Comparison of ENCODE assay signal across 1 cellular context in the genomic region with DNA sequence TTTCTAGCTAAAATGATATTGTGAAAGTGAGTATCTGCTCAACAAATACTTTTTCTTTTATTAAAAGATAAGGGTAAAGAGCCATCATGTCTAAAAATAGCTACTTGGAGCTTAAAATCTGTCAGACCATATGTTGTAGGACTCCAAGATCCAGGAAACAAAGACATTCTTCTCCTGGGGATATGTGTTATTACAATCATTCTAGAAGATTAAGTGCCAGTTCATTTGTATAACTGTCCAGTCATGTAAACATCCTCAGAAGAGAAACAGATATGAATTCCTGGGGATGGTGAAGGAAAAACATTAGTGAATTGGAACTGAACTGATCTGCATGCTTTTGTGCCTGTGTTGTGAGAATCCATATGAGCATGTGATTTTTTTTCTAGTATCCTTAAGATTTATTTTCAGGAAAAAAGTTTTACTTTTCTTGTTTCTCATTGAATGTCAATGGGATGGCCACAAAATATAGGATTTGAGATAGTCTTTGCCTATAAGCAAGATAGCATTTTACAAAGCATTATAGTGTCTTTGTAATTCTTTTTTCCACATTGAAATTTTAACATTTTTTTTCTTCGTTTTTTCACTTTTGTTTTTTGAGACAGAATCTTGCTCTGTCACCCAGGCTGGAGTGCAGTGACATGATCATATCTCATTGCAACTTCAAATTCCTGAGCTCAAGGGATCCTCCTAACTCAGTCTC.
TF ChIP-seq lines count a peak whose summit lies in the region.

No MANE protein-coding gene starts in this region.

TF ChIP-seq in K562, 482 proteins besides CTCF, POLR2A, EP300 and RAD21 (continues in another document):
- TF ChIP-seq, protein P1, sequence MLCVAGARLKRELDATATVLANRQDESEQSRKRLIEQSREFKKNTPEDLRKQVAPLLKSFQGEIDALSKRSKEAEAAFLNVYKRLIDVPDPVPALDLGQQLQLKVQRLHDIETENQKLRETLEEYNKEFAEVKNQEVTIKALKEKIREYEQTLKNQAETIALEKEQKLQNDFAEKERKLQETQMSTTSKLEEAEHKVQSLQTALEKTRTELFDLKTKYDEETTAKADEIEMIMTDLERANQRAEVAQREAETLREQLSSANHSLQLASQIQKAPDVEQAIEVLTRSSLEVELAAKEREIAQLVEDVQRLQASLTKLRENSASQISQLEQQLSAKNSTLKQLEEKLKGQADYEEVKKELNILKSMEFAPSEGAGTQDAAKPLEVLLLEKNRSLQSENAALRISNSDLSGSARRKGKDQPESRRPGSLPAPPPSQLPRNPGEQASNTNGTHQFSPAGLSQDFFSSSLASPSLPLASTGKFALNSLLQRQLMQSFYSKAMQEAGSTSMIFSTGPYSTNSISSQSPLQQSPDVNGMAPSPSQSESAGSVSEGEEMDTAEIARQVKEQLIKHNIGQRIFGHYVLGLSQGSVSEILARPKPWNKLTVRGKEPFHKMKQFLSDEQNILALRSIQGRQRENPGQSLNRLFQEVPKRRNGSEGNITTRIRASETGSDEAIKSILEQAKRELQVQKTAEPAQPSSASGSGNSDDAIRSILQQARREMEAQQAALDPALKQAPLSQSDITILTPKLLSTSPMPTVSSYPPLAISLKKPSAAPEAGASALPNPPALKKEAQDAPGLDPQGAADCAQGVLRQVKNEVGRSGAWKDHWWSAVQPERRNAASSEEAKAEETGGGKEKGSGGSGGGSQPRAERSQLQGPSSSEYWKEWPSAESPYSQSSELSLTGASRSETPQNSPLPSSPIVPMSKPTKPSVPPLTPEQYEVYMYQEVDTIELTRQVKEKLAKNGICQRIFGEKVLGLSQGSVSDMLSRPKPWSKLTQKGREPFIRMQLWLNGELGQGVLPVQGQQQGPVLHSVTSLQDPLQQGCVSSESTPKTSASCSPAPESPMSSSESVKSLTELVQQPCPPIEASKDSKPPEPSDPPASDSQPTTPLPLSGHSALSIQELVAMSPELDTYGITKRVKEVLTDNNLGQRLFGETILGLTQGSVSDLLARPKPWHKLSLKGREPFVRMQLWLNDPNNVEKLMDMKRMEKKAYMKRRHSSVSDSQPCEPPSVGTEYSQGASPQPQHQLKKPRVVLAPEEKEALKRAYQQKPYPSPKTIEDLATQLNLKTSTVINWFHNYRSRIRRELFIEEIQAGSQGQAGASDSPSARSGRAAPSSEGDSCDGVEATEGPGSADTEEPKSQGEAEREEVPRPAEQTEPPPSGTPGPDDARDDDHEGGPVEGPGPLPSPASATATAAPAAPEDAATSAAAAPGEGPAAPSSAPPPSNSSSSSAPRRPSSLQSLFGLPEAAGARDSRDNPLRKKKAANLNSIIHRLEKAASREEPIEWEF (CRISPR knock-in tag; IDR thresholded peaks at IDR 0.05): no peak
- TF ChIP-seq RAD51 (IDR thresholded peaks at IDR 0.05; ENCODE audit: borderline replicate concordance, low read depth) (peak; percentile 22; the same call in 1 of the 2 replicates), FOXP1 (CRISPR knock-in tag; IDR thresholded peaks at IDR 0.05) (no peak), MYC (IDR thresholded peaks at IDR 0.05; ENCODE audit: low read depth, low read length) (0 out of 2 replicates have a peak, but pooled peaks have one; percentile 27), MYC (CRISPR knock-in tag; IDR thresholded peaks at IDR 0.05; ENCODE audit: borderline replicate concordance, low read depth) (no peak), TCFL5 (CRISPR knock-in tag; conservative IDR thresholded peaks at IDR 0.05) (no peak), HNRNPK (IDR thresholded peaks at IDR 0.05; ENCODE audit: low read depth, low read length, poor library complexity, severe bottlenecking) (no peak), ZNF431 (CRISPR knock-in tag; IDR thresholded peaks at IDR 0.05) (no peak), RBFOX2 (IDR thresholded peaks at IDR 0.05; ENCODE audit: low read depth, low read length) (no peak), MAFF (IDR thresholded peaks at IDR 0.05; ENCODE audit: low read length) (peak; percentile 55; the same call in 1 of the 2 replicates), DACH1 (IDR thresholded peaks at IDR 0.05; ENCODE audit: partially characterized antibody) (peak; percentile 50), STAT6 (CRISPR knock-in tag; IDR thresholded peaks at IDR 0.05) (no peak), BCL6 (CRISPR knock-in tag; IDR thresholded peaks at IDR 0.05) (no peak), RNF2 (IDR thresholded peaks at IDR 0.05) (no peak), JUN (IDR thresholded peaks at IDR 0.05; ENCODE audit: borderline replicate concordance, low read depth, low read length) (no peak), JUN (CRISPR knock-in tag; IDR thresholded peaks at IDR 0.05; ENCODE audit: borderline replicate concordance) (no peak), MIER1 (IDR thresholded peaks at IDR 0.05; ENCODE audit: low read depth) (no peak), ZNF589 (CRISPR knock-in tag; IDR thresholded peaks at IDR 0.05; ENCODE audit: low read depth) (0 out of 2 replicates have a peak, but pooled peaks have one; percentile 35), NFATC3 (IDR thresholded peaks at IDR 0.05) (peak; percentile 46; the same call in 1 of the 2 replicates), ZNF124 (CRISPR knock-in tag; IDR thresholded peaks at IDR 0.05) (no peak), BRCA1 (IDR thresholded peaks at IDR 0.05) (no peak), BRCA1 (CRISPR knock-in tag; IDR thresholded peaks at IDR 0.05) (no peak), DIDO1 (tag; IDR thresholded peaks at IDR 0.05; ENCODE audit: low read depth) (no peak), GTF2E2 (tag; IDR thresholded peaks at IDR 0.05) (no peak), COPS2 (conservative IDR thresholded peaks at IDR 0.05) (no peak), HMG20A (CRISPR knock-in tag; conservative IDR thresholded peaks at IDR 0.05) (no peak), TARDBP (IDR thresholded peaks at IDR 0.05) (no peak), STAT5A (IDR thresholded peaks at IDR 0.05; ENCODE audit: borderline replicate concordance, low read length) (no peak), ZNF778 (CRISPR knock-in tag; IDR thresholded peaks at IDR 0.05) (no peak), ZSCAN29 (IDR thresholded peaks at IDR 0.05) (no peak), XRCC5 (IDR thresholded peaks at IDR 0.05; ENCODE audit: low read depth, low read length) (no peak), TCF3 (CRISPR knock-in tag; IDR thresholded peaks at IDR 0.05) (peak; percentile 51), CTBP1 (IDR thresholded peaks at IDR 0.05; ENCODE audit: borderline replicate concordance) (no peak), TSC22D4 (tag; IDR thresholded peaks at IDR 0.05) (no peak), TAF9B (IDR thresholded peaks at IDR 0.05; ENCODE audit: partially characterized antibody) (peak; percentile 36), HDAC3 (IDR thresholded peaks at IDR 0.05; ENCODE audit: borderline replicate concordance, partially characterized antibody) (peak; percentile 71), SMARCA5 (IDR thresholded peaks at IDR 0.05) (peak; percentile 77), SP2 (IDR thresholded peaks at IDR 0.05; ENCODE audit: extremely low read depth, low read depth, low read length, poor library complexity, severe bottlenecking) (no peak), DDX20 (tag; IDR thresholded peaks at IDR 0.05; ENCODE audit: low read depth) (no peak), ZNF644 (tag; IDR thresholded peaks at IDR 0.05; ENCODE audit: low read depth) (no peak), ZNF764 (CRISPR knock-in tag; IDR thresholded peaks at IDR 0.05; ENCODE audit: low read depth) (no peak), POLR3A (IDR thresholded peaks at IDR 0.05; ENCODE audit: borderline replicate concordance, extremely low read depth, insufficient read depth, insufficient read length) (no peak), ZNF699 (CRISPR knock-in tag; IDR thresholded peaks at IDR 0.05; ENCODE audit: insufficient replicate concordance) (no peak)
- TF ChIP-seq, protein P2, sequence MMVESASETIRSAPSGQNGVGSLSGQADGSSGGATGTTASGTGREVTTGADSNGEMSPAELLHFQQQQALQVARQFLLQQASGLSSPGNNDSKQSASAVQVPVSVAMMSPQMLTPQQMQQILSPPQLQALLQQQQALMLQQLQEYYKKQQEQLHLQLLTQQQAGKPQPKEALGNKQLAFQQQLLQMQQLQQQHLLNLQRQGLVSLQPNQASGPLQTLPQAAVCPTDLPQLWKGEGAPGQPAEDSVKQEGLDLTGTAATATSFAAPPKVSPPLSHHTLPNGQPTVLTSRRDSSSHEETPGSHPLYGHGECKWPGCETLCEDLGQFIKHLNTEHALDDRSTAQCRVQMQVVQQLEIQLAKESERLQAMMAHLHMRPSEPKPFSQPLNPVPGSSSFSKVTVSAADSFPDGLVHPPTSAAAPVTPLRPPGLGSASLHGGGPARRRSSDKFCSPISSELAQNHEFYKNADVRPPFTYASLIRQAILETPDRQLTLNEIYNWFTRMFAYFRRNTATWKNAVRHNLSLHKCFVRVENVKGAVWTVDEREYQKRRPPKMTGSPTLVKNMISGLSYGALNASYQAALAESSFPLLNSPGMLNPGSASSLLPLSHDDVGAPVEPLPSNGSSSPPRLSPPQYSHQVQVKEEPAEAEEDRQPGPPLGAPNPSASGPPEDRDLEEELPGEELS (CRISPR knock-in tag; IDR thresholded peaks at IDR 0.05; ENCODE audit: borderline replicate concordance): no peak
- TF ChIP-seq, protein P3, sequence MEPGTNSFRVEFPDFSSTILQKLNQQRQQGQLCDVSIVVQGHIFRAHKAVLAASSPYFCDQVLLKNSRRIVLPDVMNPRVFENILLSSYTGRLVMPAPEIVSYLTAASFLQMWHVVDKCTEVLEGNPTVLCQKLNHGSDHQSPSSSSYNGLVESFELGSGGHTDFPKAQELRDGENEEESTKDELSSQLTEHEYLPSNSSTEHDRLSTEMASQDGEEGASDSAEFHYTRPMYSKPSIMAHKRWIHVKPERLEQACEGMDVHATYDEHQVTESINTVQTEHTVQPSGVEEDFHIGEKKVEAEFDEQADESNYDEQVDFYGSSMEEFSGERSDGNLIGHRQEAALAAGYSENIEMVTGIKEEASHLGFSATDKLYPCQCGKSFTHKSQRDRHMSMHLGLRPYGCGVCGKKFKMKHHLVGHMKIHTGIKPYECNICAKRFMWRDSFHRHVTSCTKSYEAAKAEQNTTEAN (CRISPR knock-in tag; IDR thresholded peaks at IDR 0.05): no peak
- TF ChIP-seq, protein P4, sequence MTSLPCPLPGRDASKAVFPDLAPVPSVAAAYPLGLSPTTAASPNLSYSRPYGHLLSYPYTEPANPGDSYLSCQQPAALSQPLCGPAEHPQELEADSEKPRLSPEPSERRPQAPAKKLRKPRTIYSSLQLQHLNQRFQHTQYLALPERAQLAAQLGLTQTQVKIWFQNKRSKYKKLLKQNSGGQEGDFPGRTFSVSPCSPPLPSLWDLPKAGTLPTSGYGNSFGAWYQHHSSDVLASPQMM (CRISPR knock-in tag; IDR thresholded peaks at IDR 0.05): no peak
- TF ChIP-seq, protein P5, sequence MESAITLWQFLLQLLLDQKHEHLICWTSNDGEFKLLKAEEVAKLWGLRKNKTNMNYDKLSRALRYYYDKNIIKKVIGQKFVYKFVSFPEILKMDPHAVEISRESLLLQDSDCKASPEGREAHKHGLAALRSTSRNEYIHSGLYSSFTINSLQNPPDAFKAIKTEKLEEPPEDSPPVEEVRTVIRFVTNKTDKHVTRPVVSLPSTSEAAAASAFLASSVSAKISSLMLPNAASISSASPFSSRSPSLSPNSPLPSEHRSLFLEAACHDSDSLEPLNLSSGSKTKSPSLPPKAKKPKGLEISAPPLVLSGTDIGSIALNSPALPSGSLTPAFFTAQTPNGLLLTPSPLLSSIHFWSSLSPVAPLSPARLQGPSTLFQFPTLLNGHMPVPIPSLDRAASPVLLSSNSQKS (CRISPR knock-in tag; IDR thresholded peaks at IDR 0.05): no peak
- TF ChIP-seq, protein P6, sequence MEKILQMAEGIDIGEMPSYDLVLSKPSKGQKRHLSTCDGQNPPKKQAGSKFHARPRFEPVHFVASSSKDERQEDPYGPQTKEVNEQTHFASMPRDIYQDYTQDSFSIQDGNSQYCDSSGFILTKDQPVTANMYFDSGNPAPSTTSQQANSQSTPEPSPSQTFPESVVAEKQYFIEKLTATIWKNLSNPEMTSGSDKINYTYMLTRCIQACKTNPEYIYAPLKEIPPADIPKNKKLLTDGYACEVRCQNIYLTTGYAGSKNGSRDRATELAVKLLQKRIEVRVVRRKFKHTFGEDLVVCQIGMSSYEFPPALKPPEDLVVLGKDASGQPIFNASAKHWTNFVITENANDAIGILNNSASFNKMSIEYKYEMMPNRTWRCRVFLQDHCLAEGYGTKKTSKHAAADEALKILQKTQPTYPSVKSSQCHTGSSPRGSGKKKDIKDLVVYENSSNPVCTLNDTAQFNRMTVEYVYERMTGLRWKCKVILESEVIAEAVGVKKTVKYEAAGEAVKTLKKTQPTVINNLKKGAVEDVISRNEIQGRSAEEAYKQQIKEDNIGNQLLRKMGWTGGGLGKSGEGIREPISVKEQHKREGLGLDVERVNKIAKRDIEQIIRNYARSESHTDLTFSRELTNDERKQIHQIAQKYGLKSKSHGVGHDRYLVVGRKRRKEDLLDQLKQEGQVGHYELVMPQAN (IDR thresholded peaks at IDR 0.05; ENCODE audit: borderline replicate concordance): no peak; the same call in 1 of the 2 replicates
- TF ChIP-seq, protein P7, sequence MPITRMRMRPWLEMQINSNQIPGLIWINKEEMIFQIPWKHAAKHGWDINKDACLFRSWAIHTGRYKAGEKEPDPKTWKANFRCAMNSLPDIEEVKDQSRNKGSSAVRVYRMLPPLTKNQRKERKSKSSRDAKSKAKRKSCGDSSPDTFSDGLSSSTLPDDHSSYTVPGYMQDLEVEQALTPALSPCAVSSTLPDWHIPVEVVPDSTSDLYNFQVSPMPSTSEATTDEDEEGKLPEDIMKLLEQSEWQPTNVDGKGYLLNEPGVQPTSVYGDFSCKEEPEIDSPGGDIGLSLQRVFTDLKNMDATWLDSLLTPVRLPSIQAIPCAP (CRISPR knock-in tag; IDR thresholded peaks at IDR 0.05; ENCODE audit: borderline replicate concordance): no peak
- TF ChIP-seq, protein P8, sequence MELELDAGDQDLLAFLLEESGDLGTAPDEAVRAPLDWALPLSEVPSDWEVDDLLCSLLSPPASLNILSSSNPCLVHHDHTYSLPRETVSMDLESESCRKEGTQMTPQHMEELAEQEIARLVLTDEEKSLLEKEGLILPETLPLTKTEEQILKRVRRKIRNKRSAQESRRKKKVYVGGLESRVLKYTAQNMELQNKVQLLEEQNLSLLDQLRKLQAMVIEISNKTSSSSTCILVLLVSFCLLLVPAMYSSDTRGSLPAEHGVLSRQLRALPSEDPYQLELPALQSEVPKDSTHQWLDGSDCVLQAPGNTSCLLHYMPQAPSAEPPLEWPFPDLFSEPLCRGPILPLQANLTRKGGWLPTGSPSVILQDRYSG (tag; conservative IDR thresholded peaks at IDR 0.05; ENCODE audit: low read depth): no peak
